Comparison of ENCODE assay signal across 21 cellular contexts in the genomic region with DNA sequence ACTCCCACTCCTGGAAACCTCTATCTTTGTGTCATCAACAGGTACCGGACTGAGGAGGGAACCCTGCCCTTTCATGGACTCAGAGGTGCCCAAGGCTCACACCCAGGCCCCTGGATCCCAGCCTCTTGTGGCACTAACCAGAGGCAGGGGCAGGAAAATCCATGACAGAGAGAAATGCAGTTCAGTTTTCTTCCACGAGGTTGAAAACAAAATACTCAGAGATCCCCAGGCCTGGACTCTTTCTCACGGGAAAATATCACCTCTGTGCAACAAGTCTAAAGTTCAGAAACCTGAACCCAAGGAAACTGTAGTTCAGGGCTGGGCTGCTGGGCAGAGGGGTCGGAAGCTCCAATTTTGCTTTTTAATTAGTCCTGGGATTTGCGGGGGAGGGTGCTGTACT. TPM values are rescaled to one million over a fixed set of nuclear protein-coding genes. Genes with fewer than 3 reads are reported as not detected.
DNase-seq lines count a peak whose midpoint lies in the region; ATAC-seq and TF ChIP-seq lines count a peak whose summit lies in the region.
"Had no signal": no experiment of that assay in that cellular context is flagged by ENCODE, and none has a peak within 500 bp of the region (broad histone marks: within the 10 kb centered on the region; RNA-seq: fewer than 3 reads in every experiment).

No MANE protein-coding gene starts in this region.

- peak overlapping the region; percentile 61 for H2BK15ac ChIP-seq in neuronal stem cell (ENCODE audit: low read length)

- no peak overlapping the region for H3K27ac ChIP-seq in neuronal stem cell (replicated peaks; ENCODE audit: low read length)
- no peak overlapping the region for H3K27ac ChIP-seq in transverse colon
- H3K27ac ChIP-seq: 22Rv1 had no signal

- H3K18ac ChIP-seq in neuronal stem cell (ENCODE audit: low read length): peak overlapping the region; percentile 82

- no CpG with 5 or more reads among the region's 5 CpGs for WGBS in neuronal stem cell (ENCODE audit: extremely low coverage in 2 of 2, insufficient read length in 2 of 2, insufficient replicate concordance in 1 of 2), 2 donors
- WGBS in transverse colon (ENCODE audit: low coverage in 1 of 2), 2 donors: 61 to 80% methylated on average over 1 to 5 of the region's 5 CpGs

- no peak overlapping the region for H3K9ac ChIP-seq in neuronal stem cell (ENCODE audit: low read depth, low read length, poor library complexity)

- H3K9me3 ChIP-seq in T-helper 17 cell (ENCODE audit: control insufficient read depth, low read length, poor library complexity, severe bottlenecking): no peaks in the 10 kb centered on the region
- no peaks in the 10 kb centered on the region for H3K9me3 ChIP-seq in neuronal stem cell (replicated peaks in 1 of 2; ENCODE audit: control insufficient read depth in 2 of 2, insufficient read depth in 1 of 2, low read depth in 1 of 2, low read length in 2 of 2)
- H3K9me3 ChIP-seq in BE2C: no peaks in the 10 kb centered on the region
- no peaks in the 10 kb centered on the region for H3K9me3 ChIP-seq in transverse colon
- H3K9me3 ChIP-seq: HAP-1 had no signal

- no peak overlapping the region for H4K91ac ChIP-seq in neuronal stem cell (ENCODE audit: low read depth, low read length, poor library complexity)

- no peak for TF ChIP-seq EP300 in transverse colon (IDR thresholded peaks at IDR 0.05; ENCODE audit: low read depth)

- H4K8ac ChIP-seq in neuronal stem cell (ENCODE audit: low read depth, low read length): no peak overlapping the region

- H3K4me3 ChIP-seq in neuronal stem cell (ENCODE audit: low read length in 2 of 2): no peak overlapping the region
- no peak overlapping the region for H3K4me3 ChIP-seq in BE2C (ENCODE audit: low read depth, low read length)
- H3K4me3 ChIP-seq in transverse colon: no peak overlapping the region
- H3K4me3 ChIP-seq: HAP-1 had no signal

- H3K4me1 ChIP-seq in neuronal stem cell (ENCODE audit: control insufficient read depth in 2 of 2, insufficient read depth in 1 of 2, low read depth in 1 of 2, low read length in 2 of 2): peaks cover 0 to 4% of the 10 kb centered on the region in 2 donors
- no peaks in the 10 kb centered on the region for H3K4me1 ChIP-seq in BE2C
- H3K4me1 ChIP-seq in transverse colon: peaks cover 0 to 8% (median 7%) of the 10 kb centered on the region in 4 donors
- H3K4me1 ChIP-seq: HAP-1 had no signal

- DNase-seq in DMS 273 (lab: John Stamatoyannopoulos, UW; ENCODE audit: unreplicated experiment) (peak; percentile 8), DMS 273 treated with DMSO at 0.1 percent for 48 hours (lab: John Stamatoyannopoulos, UW) (no peak), T-helper 17 cell (no peak), left kidney (ENCODE audit: low read depth, low spot score) (peak; percentile 47), neuronal stem cell (ENCODE audit: low spot score) (no peak), BE2C (no peak), transverse colon (no peak), EL (no peak)
- DNase-seq: CD8-positive, alpha-beta T cell; GF-D8; NCI-H1105 treated with DMSO at 0.1 percent for 48 hours; NCI-H187; NCI-H446 treated with DMSO at 0.1 percent for 48 hours; NK-92 treated with Interleukin-12 subunit alpha and Interleukin-12 subunit beta, amount 100 ng/mL, for 24 hours; RPMI8226 had no signal

- H2BK120ac ChIP-seq in neuronal stem cell (ENCODE audit: low read depth, low read length): peak overlapping the region; percentile 42

- no peak overlapping the region for H3K27ac Mint-ChIP-seq in T-helper 17 cell
- H3K27ac Mint-ChIP-seq: CD8-positive, alpha-beta T cell had no signal

- TF ChIP-seq POLR2A in transverse colon (IDR thresholded peaks at IDR 0.05): no peak

- peaks cover 72% of the 10 kb centered on the region for H3K27me3 Mint-ChIP-seq in T-helper 17 cell

- no peak overlapping the region for H3K23ac ChIP-seq in neuronal stem cell (ENCODE audit: low read depth, low read length, poor library complexity)

- peaks cover 3% of the 10 kb centered on the region for H3K4me1 Mint-ChIP-seq in T-helper 17 cell

- no peak overlapping the region for H2AK5ac ChIP-seq in neuronal stem cell (ENCODE audit: low read depth, low read length)

- H3K36me3 ChIP-seq in neuronal stem cell (replicated peaks in 1 of 2; ENCODE audit: control insufficient read depth in 2 of 2, insufficient read depth in 2 of 2, low read length in 2 of 2) (no peaks in the 10 kb centered on the region), BE2C (no peaks in the 10 kb centered on the region), transverse colon (no peaks in the 10 kb centered on the region)
- H3K36me3 ChIP-seq: HAP-1 had no signal

- no peak for TF ChIP-seq CTCF in BE2C (IDR thresholded peaks at IDR 0.05; ENCODE audit: low read depth, low read length)
- no peak for TF ChIP-seq CTCF in transverse colon (IDR thresholded peaks at IDR 0.05)

- intact Hi-C loops in transverse colon (cut with DNase I; ENCODE audit: low total_unique reads): no loop called here

- H3K4ac ChIP-seq in neuronal stem cell (ENCODE audit: low read length): no peak overlapping the region

- H2AFZ ChIP-seq in neuronal stem cell (ENCODE audit: low read length): peak overlapping the region; percentile 0

- H3K14ac ChIP-seq in neuronal stem cell (ENCODE audit: low read length): no peak overlapping the region

- in situ Hi-C loops in transverse colon (cut with MboI; ENCODE audit: low pct_ligation_motif_present in 1 of 4, low pct_unique_long_range_greater_than_20kb in 1 of 4, low sequenced_read_pairs in 3 of 4): no loop called here

- ATAC-seq in T-helper 17 cell: no peak
- ATAC-seq: CD8-positive, alpha-beta T cell had no signal

- H3K79me1 ChIP-seq in neuronal stem cell (ENCODE audit: low read depth, low read length): no peaks in the 10 kb centered on the region

- H3K4me3 Mint-ChIP-seq in T-helper 17 cell: peak overlapping the region; percentile 33
- H3K4me3 Mint-ChIP-seq: CD8-positive, alpha-beta T cell had no signal

- H3K27me3 ChIP-seq in neuronal stem cell (ENCODE audit: control insufficient read depth in 3 of 3, insufficient read depth in 3 of 3, low read depth in 1 of 3, low read length in 3 of 3): peaks cover 0 to 61% (median 8%) of the 10 kb centered on the region in 3 experiments
- no peaks in the 10 kb centered on the region for H3K27me3 ChIP-seq in BE2C
- H3K27me3 ChIP-seq in transverse colon: peaks cover 38% of the 10 kb centered on the region

- no peak overlapping the region for H3K4me2 ChIP-seq in neuronal stem cell (ENCODE audit: insufficient read depth, low read length, poor library complexity, severe bottlenecking)

- no peaks in the 10 kb centered on the region for H3K36me3 Mint-ChIP-seq in T-helper 17 cell (ENCODE audit: low read depth)
- H3K36me3 Mint-ChIP-seq: CD8-positive, alpha-beta T cell had no signal

- H2BK12ac ChIP-seq in neuronal stem cell (ENCODE audit: low read length): no peak overlapping the region

- no peak overlapping the region for H2BK5ac ChIP-seq in neuronal stem cell (ENCODE audit: low read length)

RNA-seq across cellular contexts. Expression of gene OPN4, which starts 21.4 kb away (rescaled TPM):
- total RNA-seq in T-helper 17 cell (not detected), transverse colon (1 to 10 TPM in 1 of 4 donors, not detected in 3; 1.5 TPM)
- polyA plus RNA-seq in neuronal stem cell (2013, experiment 1 of 2): not detected
- polyA plus RNA-seq in neuronal stem cell (2013, experiment 2 of 2): not detected
- polyA plus RNA-seq in BE2C (2012; ENCODE audit: insufficient read depth, insufficient read length, low read depth): not detected
- total RNA-seq: CD8-positive, alpha-beta T cell; HT1080; LHCN-M2; OCI-LY7 had no signal
- polyA plus RNA-seq: BJ had no signal

RNA-seq across cellular contexts. Expression of gene LDB3, which starts 35.4 kb away (rescaled TPM):
- total RNA-seq in T-helper 17 cell (not detected), transverse colon (10 to 100 TPM in 1 of 4 donors, 1 to 10 TPM in 3; 2.2 to 32.5 (median 2.9) TPM)
- 0.08 TPM for polyA plus RNA-seq in neuronal stem cell (2013, experiment 1 of 2)
- polyA plus RNA-seq in neuronal stem cell (2013, experiment 2 of 2): 0.11 TPM
- polyA plus RNA-seq in BE2C (2012; ENCODE audit: insufficient read depth, insufficient read length, low read depth): 1.9 TPM
- total RNA-seq: CD8-positive, alpha-beta T cell; HT1080 had no signal

Comparison
In these comparisons a context has a peak if more than half of its experiments do, and no peak if none do; other contexts are left out.
1. DNase-seq: peak in DMS 273 (single experiment) and left kidney (single experiment); none in DMS 273 treated with DMSO at 0.1 percent for 48 hours (single experiment), T-helper 17 cell (0 of 3), neuronal stem cell (single experiment), BE2C (single experiment), transverse colon (single experiment) and EL (single experiment).